18 cellular contexts compared by ENCODE assay signal in the genomic region with DNA sequence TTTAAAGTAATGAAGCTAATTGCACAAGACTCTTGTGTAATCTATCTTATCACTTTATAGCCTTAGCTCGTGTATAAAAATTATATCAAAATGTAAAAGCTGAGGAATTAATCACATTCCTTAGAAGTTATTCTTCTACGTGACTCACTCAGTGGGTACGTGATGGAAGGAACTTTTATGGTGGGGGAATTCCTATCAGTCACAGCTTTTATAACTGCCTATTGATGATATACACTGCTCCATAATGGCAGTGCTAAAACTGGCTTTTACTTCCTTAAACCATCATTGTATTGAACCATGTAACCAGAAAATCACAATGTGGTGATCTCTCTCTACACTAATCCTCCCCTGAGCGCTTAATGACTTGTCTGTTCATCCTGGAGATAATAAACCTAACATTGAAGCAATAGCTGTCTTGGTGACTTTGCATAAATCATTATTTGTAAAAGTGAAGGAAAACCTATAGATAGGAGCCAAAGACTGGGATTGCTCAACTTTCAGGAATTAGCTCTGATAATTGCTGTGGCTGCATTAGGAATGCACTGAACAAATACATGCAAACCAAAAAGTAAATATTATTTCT.
DNase-seq lines count a peak whose midpoint lies in the region; ATAC-seq and TF ChIP-seq lines count a peak whose summit lies in the region.
"Had no signal": no experiment of that assay in that cellular context is flagged by ENCODE, and none has a peak within 500 bp of the region (broad histone marks: within the 10 kb centered on the region; RNA-seq: fewer than 3 reads in every experiment).

No MANE protein-coding gene starts in this region.

- H3K27ac Mint-ChIP-seq in activated T-cell treated with anti-CD3 and anti-CD28 coated beads, Interleukin-2, amount 50 U/mL, for 24 hours, result no peak overlapping the region
- no peak overlapping the region for H3K27ac Mint-ChIP-seq in activated naive CD4-positive, alpha-beta T cell treated with anti-CD3 and anti-CD28 coated beads, Interleukin-2, amount 50 U/mL, for 72 hours
- H3K27ac Mint-ChIP-seq: activated CD8-positive, alpha-beta T cell treated with anti-CD3 and anti-CD28 coated beads for 36 hours; brain; CD8-positive, alpha-beta memory T cell; natural killer cell; stimulated activated naive CD8-positive, alpha-beta T cell treated with anti-CD3 and anti-CD28 coated beads, Interleukin-15, Interleukin-2, amounts not matched to agents 100 ng/mL and 50 ng/mL, for 24 hours had no signal

- DNase-seq in GM03348 (ENCODE audit: low spot score), result peak; percentile 22
- DNase-seq in RPMI7951 (ENCODE audit: low read depth), result peak; percentile 53
- peak; percentile 54 for DNase-seq in fibroblast of the aortic adventitia (ENCODE audit: low read depth)
- DNase-seq in activated T-cell treated with anti-CD3 and anti-CD28 coated beads, Interleukin-2, amount 50 U/mL, for 24 hours, result no peak
- no peak for DNase-seq in NK-92 (lab: John Stamatoyannopoulos, UW; ENCODE audit: unreplicated experiment)
- DNase-seq in activated naive CD4-positive, alpha-beta T cell treated with anti-CD3 and anti-CD28 coated beads, Interleukin-2, amount 50 U/mL, for 72 hours (ENCODE audit: low spot score in 2 of 2), result no peak
- DNase-seq: activated CD8-positive, alpha-beta T cell treated with anti-CD3 and anti-CD28 coated beads for 36 hours; activated effector memory CD4-positive, alpha-beta T cell treated with anti-CD3 and anti-CD28 coated beads, Interleukin-2, amount 50 U/mL, for 16 hours; CD8-positive, alpha-beta memory T cell; heart right ventricle; left ventricle myocardium inferior; natural killer cell; NCI-H2227 treated with DMSO at 0.1 percent for 48 hours; right lobe of liver had no signal

- H3K4me3 ChIP-seq in fibroblast of the aortic adventitia (ENCODE audit: low read depth, low read length), result no peak overlapping the region
- H3K4me3 ChIP-seq in skeletal muscle satellite cell (ENCODE audit: low read length), result peak overlapping the region; percentile 19
- H3K4me3 ChIP-seq: heart right ventricle, left ventricle myocardium inferior, right lobe of liver had no signal

- H3K9me3 Mint-ChIP-seq in activated T-cell treated with anti-CD3 and anti-CD28 coated beads, Interleukin-2, amount 50 U/mL, for 24 hours, result peaks cover 14% of the 10 kb centered on the region
- H3K9me3 Mint-ChIP-seq in activated naive CD4-positive, alpha-beta T cell treated with anti-CD3 and anti-CD28 coated beads, Interleukin-2, amount 50 U/mL, for 72 hours, result peaks cover 0 to 11% of the 10 kb centered on the region in 2 donors

- H3K9me3 ChIP-seq in skeletal muscle satellite cell (replicated peaks; ENCODE audit: low read length), result no peaks in the 10 kb centered on the region
- H3K9me3 ChIP-seq: right lobe of liver had no signal

- peak overlapping the region; percentile 75 for H3K4me2 ChIP-seq in skeletal muscle satellite cell (ENCODE audit: low read length)

- H3K4me1 ChIP-seq in skeletal muscle satellite cell (ENCODE audit: control insufficient read depth, insufficient read depth, low read length), result peaks cover 28% of the 10 kb centered on the region
- H3K4me1 ChIP-seq: heart right ventricle, left ventricle myocardium inferior, right lobe of liver had no signal

- no peak for TF ChIP-seq CTCF in fibroblast of the aortic adventitia (IDR thresholded peaks at IDR 0.05; ENCODE audit: insufficient read depth, low read length)

- H3K36me3 Mint-ChIP-seq in activated T-cell treated with anti-CD3 and anti-CD28 coated beads, Interleukin-2, amount 50 U/mL, for 24 hours (ENCODE audit: low read depth), result no peaks in the 10 kb centered on the region
- H3K36me3 Mint-ChIP-seq in activated naive CD4-positive, alpha-beta T cell treated with anti-CD3 and anti-CD28 coated beads, Interleukin-2, amount 50 U/mL, for 72 hours, result no peaks in the 10 kb centered on the region
- H3K36me3 Mint-ChIP-seq: brain; CD8-positive, alpha-beta memory T cell; natural killer cell had no signal

- H3K27me3 Mint-ChIP-seq in activated T-cell treated with anti-CD3 and anti-CD28 coated beads, Interleukin-2, amount 50 U/mL, for 24 hours, result no peaks in the 10 kb centered on the region
- H3K27me3 Mint-ChIP-seq: activated CD8-positive, alpha-beta T cell treated with anti-CD3 and anti-CD28 coated beads for 36 hours; brain; CD8-positive, alpha-beta memory T cell; stimulated activated naive CD8-positive, alpha-beta T cell treated with anti-CD3 and anti-CD28 coated beads, Interleukin-15, Interleukin-2, amounts not matched to agents 100 ng/mL and 50 ng/mL, for 24 hours had no signal

- H3K27me3 ChIP-seq in skeletal muscle satellite cell (ENCODE audit: control insufficient read depth, insufficient read depth, low read length), result no peaks in the 10 kb centered on the region
- H3K27me3 ChIP-seq: heart right ventricle, right lobe of liver had no signal

- H3K36me3 ChIP-seq in skeletal muscle satellite cell (ENCODE audit: insufficient read depth, low read length), result no peaks in the 10 kb centered on the region
- H3K36me3 ChIP-seq: heart right ventricle, left ventricle myocardium inferior, right lobe of liver had no signal

- no peaks in the 10 kb centered on the region for H3K4me1 Mint-ChIP-seq in activated T-cell treated with anti-CD3 and anti-CD28 coated beads, Interleukin-2, amount 50 U/mL, for 24 hours (ENCODE audit: low read depth)
- H3K4me1 Mint-ChIP-seq: brain; CD8-positive, alpha-beta memory T cell; natural killer cell had no signal

- no peak overlapping the region for H3K4me3 Mint-ChIP-seq in activated T-cell treated with anti-CD3 and anti-CD28 coated beads, Interleukin-2, amount 50 U/mL, for 24 hours
- H3K4me3 Mint-ChIP-seq: activated CD8-positive, alpha-beta T cell treated with anti-CD3 and anti-CD28 coated beads for 36 hours; brain; CD8-positive, alpha-beta memory T cell; natural killer cell; stimulated activated naive CD8-positive, alpha-beta T cell treated with anti-CD3 and anti-CD28 coated beads, Interleukin-15, Interleukin-2, amounts not matched to agents 100 ng/mL and 50 ng/mL, for 24 hours had no signal

- peak overlapping the region; percentile 41 for H3K9ac ChIP-seq in skeletal muscle satellite cell (ENCODE audit: low read depth, low read length)

- no peak for ATAC-seq in activated naive CD4-positive, alpha-beta T cell treated with anti-CD3 and anti-CD28 coated beads, Interleukin-2, amount 50 U/mL, for 72 hours
- ATAC-seq: activated CD8-positive, alpha-beta T cell treated with anti-CD3 and anti-CD28 coated beads for 36 hours; HCT116; heart right ventricle; natural killer cell had no signal

Comparison
In these comparisons a context has a peak if more than half of its experiments do, and no peak if none do; other contexts are left out.
1. DNase-seq: peak in GM03348 (single experiment), RPMI7951 (single experiment) and fibroblast of the aortic adventitia (single experiment); none in activated T-cell treated with anti-CD3 and anti-CD28 coated beads, Interleukin-2, amount 50 U/mL, for 24 hours (single experiment), NK-92 (single experiment) and activated naive CD4-positive, alpha-beta T cell treated with anti-CD3 and anti-CD28 coated beads, Interleukin-2, amount 50 U/mL, for 72 hours (0 of 2).